15 cellular contexts compared by ENCODE assay signal in genomic region chr6:11111769-11112437, GRCh38. TPM values are rescaled to one million over a fixed set of nuclear protein-coding genes. Genes with fewer than 3 reads are reported as not detected.
DNase-seq lines count a peak whose midpoint lies in the region; ATAC-seq and TF ChIP-seq lines count a peak whose summit lies in the region.
"Had no signal": no experiment of that assay in that cellular context is flagged by ENCODE, and none has a peak within 500 bp of the region (broad histone marks: within the 10 kb centered on the region; RNA-seq: fewer than 3 reads in every experiment).

No MANE protein-coding gene starts in this region.

- no peaks in the 10 kb centered on the region for H3K36me3 ChIP-seq in trophoblast cell (ENCODE audit: control insufficient read depth in 1 of 2, insufficient read depth in 2 of 2, low read length in 2 of 2)

- H2BK12ac ChIP-seq in trophoblast cell (ENCODE audit: low read length), result no peak overlapping the region

- peak overlapping the region; percentile 49 for H4K91ac ChIP-seq in trophoblast cell (ENCODE audit: low read depth, low read length)

- no peak overlapping the region for H3K23ac ChIP-seq in trophoblast cell (ENCODE audit: low read length)

- peak in 1 of 2 donors; percentile 14 for ATAC-seq in activated T-cell treated with anti-CD3 and anti-CD28 coated beads, Interleukin-2, amount 50 U/mL, for 4 hours
- ATAC-seq in GM18505 (IDR thresholded peaks at IDR 0.05; ENCODE audit: unreplicated experiment) (no peak), GM21381 (IDR thresholded peaks at IDR 0.05; ENCODE audit: unreplicated experiment) (no peak), GM18868 (IDR thresholded peaks at IDR 0.05; ENCODE audit: unreplicated experiment) (no peak)
- ATAC-seq: A549, sciatic nerve, SK-N-SH treated with all-trans-retinoic acid at 6 μM for 48 hours had no signal

- peak overlapping the region; percentile 62 for H3K27ac ChIP-seq in trophoblast cell (ENCODE audit: low read depth, low read length)
- H3K27ac ChIP-seq: A549 had no signal

- in situ Hi-C loops in SK-MEL-5 (cut with HindIII; ENCODE audit: low pct_unique_long_range_greater_than_20kb, low sequenced_read_pairs), result no loop called here

- peaks cover 32% of the 10 kb centered on the region for H3K4me1 Mint-ChIP-seq in activated T-cell treated with anti-CD3 and anti-CD28 coated beads, Interleukin-2, amount 50 U/mL, for 4 hours (ENCODE audit: low read depth)

- H2AFZ ChIP-seq in trophoblast cell (ENCODE audit: insufficient read depth, low read length, poor library complexity), result no peak overlapping the region

- H3K4ac ChIP-seq in trophoblast cell (ENCODE audit: low read depth, low read length), result no peak overlapping the region

- H4K8ac ChIP-seq in trophoblast cell (ENCODE audit: low read depth, low read length), result no peak overlapping the region

- no peak overlapping the region for H2BK120ac ChIP-seq in trophoblast cell (ENCODE audit: insufficient read depth, low read length, poor library complexity)

- no peaks in the 10 kb centered on the region for H3K27me3 ChIP-seq in trophoblast cell (ENCODE audit: insufficient read depth, low read length)

- peak overlapping the region; percentile 28 for H3K4me2 ChIP-seq in trophoblast cell (ENCODE audit: low read length)
- H3K4me2 ChIP-seq: A549 had no signal

- no peak for TF ChIP-seq CTCF in choroid plexus epithelial cell (conservative IDR thresholded peaks at IDR 0.05; ENCODE audit: low read depth, low read length)

- no peaks in the 10 kb centered on the region for H3K27me3 Mint-ChIP-seq in activated T-cell treated with anti-CD3 and anti-CD28 coated beads, Interleukin-2, amount 50 U/mL, for 4 hours (ENCODE audit: low read depth)

- H3K9me3 ChIP-seq in trophoblast cell (ENCODE audit: insufficient read depth, low read depth, low read length), result no peaks in the 10 kb centered on the region
- H3K9me3 ChIP-seq: A549 had no signal

- no peaks in the 10 kb centered on the region for H3K36me3 Mint-ChIP-seq in activated T-cell treated with anti-CD3 and anti-CD28 coated beads, Interleukin-2, amount 50 U/mL, for 4 hours (ENCODE audit: insufficient read depth)

- H3K4me1 ChIP-seq in trophoblast cell (ENCODE audit: control insufficient read depth in 1 of 2, insufficient read depth in 2 of 2, low read length in 2 of 2), result peaks cover 15 to 19% of the 10 kb centered on the region in 2 experiments

- no peak overlapping the region for H3K14ac ChIP-seq in trophoblast cell (ENCODE audit: low read length)

- DNase-seq in activated T-cell treated with anti-CD3 and anti-CD28 coated beads, Interleukin-2, amount 50 U/mL, for 4 hours, result no peak
- DNase-seq in activated T-cell treated with anti-CD3 and anti-CD28 coated beads, Interleukin-2, amount 50 U/mL, for 1 hour, result no peak
- DNase-seq in SK-MEL-5 (ENCODE audit: low read depth, low spot score), result peak; percentile 74
- peak; percentile 19 for DNase-seq in choroid plexus epithelial cell (ENCODE audit: low read depth)
- DNase-seq in trophoblast cell, result peak; percentile 67 to 86
- DNase-seq: activated CD8-positive, alpha-beta memory T cell treated with anti-CD3 and anti-CD28 coated beads, Interleukin-2, amount 50 U/mL, for 48 hours; cerebellar nuclear complex had no signal

- no peaks in the 10 kb centered on the region for H3K9me3 Mint-ChIP-seq in activated T-cell treated with anti-CD3 and anti-CD28 coated beads, Interleukin-2, amount 50 U/mL, for 4 hours

- no peak for TF ChIP-seq POLR2A in GM18505 (IDR thresholded peaks at IDR 0.05; ENCODE audit: borderline replicate concordance, extremely low read depth, insufficient read depth, insufficient read length)

- no peak overlapping the region for H2AK5ac ChIP-seq in trophoblast cell (ENCODE audit: low read length)

- peaks cover 2% of the 10 kb centered on the region for H3K79me1 ChIP-seq in trophoblast cell (ENCODE audit: low read length)

- WGBS in trophoblast cell (ENCODE audit: extremely low coverage, insufficient coverage, insufficient read length), result no CpG with 5 or more reads among the region's 9 CpGs

- H3K79me2 ChIP-seq in trophoblast cell (ENCODE audit: control insufficient read depth, insufficient read depth, low read length, poor library complexity), result peaks cover 8% of the 10 kb centered on the region

- peak overlapping the region; percentile 63 for H3K4me3 Mint-ChIP-seq in activated T-cell treated with anti-CD3 and anti-CD28 coated beads, Interleukin-2, amount 50 U/mL, for 4 hours

- no peak overlapping the region for H3K9ac ChIP-seq in trophoblast cell (ENCODE audit: low read length)

- peak overlapping the region; percentile 41 for H2BK5ac ChIP-seq in trophoblast cell (ENCODE audit: low read depth, low read length, poor library complexity)

- H3K18ac ChIP-seq in trophoblast cell (ENCODE audit: low read length), result no peak overlapping the region

- no peak overlapping the region for H3K4me3 ChIP-seq in choroid plexus epithelial cell (ENCODE audit: low read depth, low read length)
- no peak overlapping the region for H3K4me3 ChIP-seq in trophoblast cell (ENCODE audit: low read depth, low read length)
- H3K4me3 ChIP-seq: A549 had no signal

- H4K12ac ChIP-seq in trophoblast cell (ENCODE audit: low read depth, low read length), result no peak overlapping the region

RNA-seq across cellular contexts. Expression of gene ERVFRD-1, which starts 0.4 kb away (rescaled TPM):
- total RNA-seq in activated T-cell treated with anti-CD3 and anti-CD28 coated beads, Interleukin-2, amount 50 U/mL, for 4 hours, result not detected
- total RNA-seq in SK-MEL-5 (2014; rRNA removed; shearing (Covaris generic)), result 0.24 and 0.63 TPM in 2 replicates
- 0.27 and 0.34 TPM in 2 replicates for polyA plus RNA-seq in SK-MEL-5 (2015; cell fraction: cytosol; rRNA removed)
- polyA plus RNA-seq in SK-MEL-5 (2015; cell fraction: nucleus; rRNA removed), result 1.1 TPM in 2 replicates
- 216 and 232 TPM in 2 replicates for polyA plus RNA-seq in trophoblast cell (2013)
- total RNA-seq: H1, NCI-H460 had no signal
- polyA plus RNA-seq: A549, H1 had no signal

RNA-seq across cellular contexts. Expression of gene SMIM13, which starts 18.3 kb away (rescaled TPM):
- 10 to 100 TPM; 13.7 to 15.2 (median 14.9) TPM for total RNA-seq in activated T-cell treated with anti-CD3 and anti-CD28 coated beads, Interleukin-2, amount 50 U/mL, for 4 hours
- total RNA-seq in SK-MEL-5 (2014; rRNA removed; shearing (Covaris generic)), result 33.8 and 34.3 TPM in 2 replicates
- 23.1 and 28.6 TPM in 2 replicates for polyA plus RNA-seq in SK-MEL-5 (2015; cell fraction: cytosol; rRNA removed)
- 17.2 and 17.3 TPM in 2 replicates for polyA plus RNA-seq in SK-MEL-5 (2015; cell fraction: nucleus; rRNA removed)
- polyA plus RNA-seq in trophoblast cell (2013), result 26.5 and 28.9 TPM in 2 replicates

Comparison
In these comparisons a context has a peak if more than half of its experiments do, and no peak if none do; other contexts are left out.
1. DNase-seq: peak in SK-MEL-5 (single experiment), choroid plexus epithelial cell (single experiment) and trophoblast cell (2 of 2); none in activated T-cell treated with anti-CD3 and anti-CD28 coated beads, Interleukin-2, amount 50 U/mL, for 4 hours (single experiment) and activated T-cell treated with anti-CD3 and anti-CD28 coated beads, Interleukin-2, amount 50 U/mL, for 1 hour (single experiment).